In the genomic region with DNA sequence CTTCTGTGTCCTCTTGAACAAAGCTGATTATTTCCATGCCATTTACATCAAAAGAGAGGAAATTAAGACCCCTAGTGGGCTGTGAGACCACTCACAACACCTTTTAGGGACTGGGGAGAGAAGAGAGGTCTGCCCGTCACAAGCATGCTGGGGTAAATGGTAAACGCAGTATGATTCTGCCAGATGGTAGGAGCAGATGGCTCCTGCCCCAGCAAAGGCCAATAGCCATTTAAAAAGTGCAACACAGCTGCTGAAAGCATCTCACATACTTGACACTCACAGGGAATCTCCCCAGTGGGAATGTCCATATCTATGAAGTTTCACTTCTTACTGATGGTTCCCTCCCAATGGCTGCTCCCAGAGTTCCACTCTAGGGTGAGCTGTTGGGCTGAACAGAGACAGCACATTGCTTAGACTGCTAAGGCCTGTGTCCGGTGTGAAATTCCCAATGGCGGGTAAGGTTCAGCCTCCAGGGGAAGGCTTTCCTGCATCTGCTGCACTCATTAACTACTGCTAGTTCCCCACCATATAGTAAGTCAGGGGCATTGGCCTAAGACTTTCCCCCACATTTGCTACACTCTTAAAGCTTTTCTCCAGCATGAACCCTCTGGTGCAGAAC, we compare ENCODE assay signal across 17 cellular contexts.
"Had no signal": no experiment of that assay in that cellular context is flagged by ENCODE, and none has a peak within 500 bp of the region (broad histone marks: within the 10 kb centered on the region; RNA-seq: fewer than 3 reads in every experiment).

No MANE protein-coding gene starts in this region.

- H3K4me3 ChIP-seq: cardiac muscle cell, colonic mucosa, gastroesophageal sphincter, hepatocyte, lung, smooth muscle cell, tibial artery had no signal

- H3K27ac ChIP-seq: cardiac muscle cell, colonic mucosa, gastroesophageal sphincter, hepatocyte, neutrophil, tibial artery had no signal

- ATAC-seq: activated CD4-positive, alpha-beta T cell treated with anti-CD3 and anti-CD28 coated beads for 36 hours; activated CD8-positive, alpha-beta T cell treated with anti-CD3 and anti-CD28 coated beads, Interleukin-2, amount 10 ng/mL, durations not matched to agents 7 days and 5 days; gastroesophageal sphincter; right cardiac atrium; T-cell had no signal

- H3K36me3 ChIP-seq: colonic mucosa had no signal

- H3K27me3 ChIP-seq: cardiac muscle cell, colonic mucosa, gastroesophageal sphincter, hepatocyte, neutrophil, tibial artery had no signal

- DNase-seq: activated CD4-positive, alpha-beta T cell treated with anti-CD3 and anti-CD28 coated beads for 36 hours; activated CD8-positive, alpha-beta T cell treated with anti-CD3 and anti-CD28 coated beads, Interleukin-2, amount 10 ng/mL, durations not matched to agents 7 days and 5 days; activated naive CD4-positive, alpha-beta T cell treated with anti-CD3 and anti-CD28 coated beads for 36 hours; colonic mucosa; effector CD8-positive, alpha-beta T cell; naive B cell; posterior cingulate gyrus; right cardiac atrium; T-cell; T1000; tibial artery had no signal

- H3K4me1 ChIP-seq: colonic mucosa, tibial artery had no signal
